ENCODE assay signal across 9 cellular contexts in the genomic region with DNA sequence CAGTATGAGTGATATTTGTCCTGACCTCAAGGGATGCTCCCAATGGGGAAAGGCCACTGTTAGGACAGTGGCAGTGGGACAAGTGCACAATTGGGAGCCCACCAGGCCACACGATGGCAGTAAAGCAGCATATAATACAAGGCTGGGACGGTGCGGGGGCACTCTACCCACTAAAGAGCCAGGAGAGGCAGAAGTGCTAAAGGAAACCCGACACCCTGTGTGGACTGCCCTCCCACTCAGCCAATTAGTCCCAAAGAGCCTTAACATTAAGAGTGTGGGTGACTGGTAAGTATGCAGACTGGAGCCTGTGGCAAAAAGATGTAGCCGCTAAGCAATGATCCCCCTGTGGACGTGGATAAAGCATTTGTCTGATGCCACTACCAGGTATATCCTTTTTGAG. TPM values are rescaled to one million over a fixed set of nuclear protein-coding genes. Genes with fewer than 3 reads are reported as not detected.
DNase-seq lines count a peak whose midpoint lies in the region; ATAC-seq and TF ChIP-seq lines count a peak whose summit lies in the region.
"Had no signal": no experiment of that assay in that cellular context is flagged by ENCODE, and none has a peak within 500 bp of the region (broad histone marks: within the 10 kb centered on the region; RNA-seq: fewer than 3 reads in every experiment).

No MANE protein-coding gene starts in this region.

- peak; percentile 69 for DNase-seq in ACHN
- DNase-seq in Kasumi-1 (lab: John Stamatoyannopoulos, UW): peak; percentile 93 to 95
- DNase-seq in activated effector memory CD4-positive, alpha-beta T cell treated with anti-CD3 and anti-CD28 coated beads, Interleukin-2, amount 50 U/mL, for 16 hours: peak; percentile 79
- peak; percentile 47 to 67 for DNase-seq in trophoblast cell
- DNase-seq in upper lobe of left lung: peak in 1 of 2 donors; percentile 91

- H3K4ac ChIP-seq in trophoblast cell (ENCODE audit: low read depth, low read length): no peak overlapping the region

- H3K4me3 ChIP-seq in gastroesophageal sphincter (no peak overlapping the region), trophoblast cell (ENCODE audit: low read depth, low read length) (no peak overlapping the region), upper lobe of left lung (peak overlapping the region in 2 of 4 donors; percentile 3 to 20)

- no peak overlapping the region for H2BK120ac ChIP-seq in trophoblast cell (ENCODE audit: insufficient read depth, low read length, poor library complexity)

- TF ChIP-seq CTCF in gastroesophageal sphincter (IDR thresholded peaks at IDR 0.05): peak in 3 of 4 experiments; percentile 41 to 64 (median 47)
- TF ChIP-seq CTCF in upper lobe of left lung (IDR thresholded peaks at IDR 0.05): peak; percentile 32 to 77 (median 56)

- no peak overlapping the region for H3K4me2 ChIP-seq in trophoblast cell (ENCODE audit: low read length)

- TF ChIP-seq EP300 in gastroesophageal sphincter (IDR thresholded peaks at IDR 0.05) (no peak), upper lobe of left lung (IDR thresholded peaks at IDR 0.05) (no peak)

- H3K9me3 ChIP-seq in gastroesophageal sphincter (no peaks in the 10 kb centered on the region), trophoblast cell (ENCODE audit: insufficient read depth, low read depth, low read length) (no peaks in the 10 kb centered on the region), upper lobe of left lung (no peaks in the 10 kb centered on the region)

- H3K79me1 ChIP-seq in trophoblast cell (ENCODE audit: low read length): no peaks in the 10 kb centered on the region

- H2AK5ac ChIP-seq in trophoblast cell (ENCODE audit: low read length): no peak overlapping the region

- H3K14ac ChIP-seq in trophoblast cell (ENCODE audit: low read length): no peak overlapping the region

- H3K27me3 ChIP-seq in gastroesophageal sphincter (no peaks in the 10 kb centered on the region), trophoblast cell (ENCODE audit: insufficient read depth, low read length) (no peaks in the 10 kb centered on the region), upper lobe of left lung (no peaks in the 10 kb centered on the region)

- H2AFZ ChIP-seq in trophoblast cell (ENCODE audit: insufficient read depth, low read length, poor library complexity): no peak overlapping the region

- peaks cover 0 to 20% (median 3%) of the 10 kb centered on the region in 3 donors for H3K4me1 ChIP-seq in gastroesophageal sphincter
- H3K4me1 ChIP-seq in trophoblast cell (ENCODE audit: control insufficient read depth in 1 of 2, insufficient read depth in 2 of 2, low read length in 2 of 2): no peaks in the 10 kb centered on the region
- peaks cover 3 to 12% (median 11%) of the 10 kb centered on the region in 4 donors for H3K4me1 ChIP-seq in upper lobe of left lung

- H3K23ac ChIP-seq in trophoblast cell (ENCODE audit: low read length): no peak overlapping the region

- H3K79me2 ChIP-seq in trophoblast cell (ENCODE audit: control insufficient read depth, insufficient read depth, low read length, poor library complexity): no peaks in the 10 kb centered on the region

- 0 to 16% methylated on average over 2 to 6 of the region's 6 CpGs for WGBS in gastroesophageal sphincter (ENCODE audit: low coverage in 1 of 2), 2 donors
- no CpG with 5 or more reads among the region's 6 CpGs for WGBS in trophoblast cell (ENCODE audit: extremely low coverage, insufficient coverage, insufficient read length)
- 19 to 31% methylated on average over 4 to 6 of the region's 6 CpGs for WGBS in upper lobe of left lung, 2 donors

- no peak overlapping the region for H3K9ac ChIP-seq in trophoblast cell (ENCODE audit: low read length)

- H4K8ac ChIP-seq in trophoblast cell (ENCODE audit: low read depth, low read length): no peak overlapping the region

- H4K91ac ChIP-seq in trophoblast cell (ENCODE audit: low read depth, low read length): no peak overlapping the region

- H3K18ac ChIP-seq in trophoblast cell (ENCODE audit: low read length): no peak overlapping the region

- H3K36me3 ChIP-seq in gastroesophageal sphincter: no peaks in the 10 kb centered on the region
- no peaks in the 10 kb centered on the region for H3K36me3 ChIP-seq in trophoblast cell (ENCODE audit: control insufficient read depth in 1 of 2, insufficient read depth in 2 of 2, low read length in 2 of 2)
- H3K36me3 ChIP-seq in upper lobe of left lung: no peaks in the 10 kb centered on the region

- TF ChIP-seq POLR2A in GM18526 (IDR thresholded peaks at IDR 0.05; ENCODE audit: extremely low read depth, insufficient read length): peak; percentile 19
- TF ChIP-seq POLR2A in Raji (IDR thresholded peaks at IDR 0.05; ENCODE audit: insufficient read depth, low read depth, low read length): peak; percentile 63
- TF ChIP-seq POLR2A in gastroesophageal sphincter (IDR thresholded peaks at IDR 0.05): no peak
- TF ChIP-seq POLR2A in upper lobe of left lung (IDR thresholded peaks at IDR 0.05): no peak

- in situ Hi-C loops in ACHN (cut with HindIII; ENCODE audit: low pct_ligation_motif_present, low pct_unique_long_range_greater_than_20kb, low sequenced_read_pairs): no loop called here

- H4K12ac ChIP-seq in trophoblast cell (ENCODE audit: low read depth, low read length): no peak overlapping the region

- no peak overlapping the region for H2BK5ac ChIP-seq in trophoblast cell (ENCODE audit: low read depth, low read length, poor library complexity)

- H3K27ac ChIP-seq in gastroesophageal sphincter: peak overlapping the region in 3 of 4 donors; percentile 22 to 56 (median 53)
- H3K27ac ChIP-seq in trophoblast cell (ENCODE audit: low read depth, low read length): no peak overlapping the region
- peak overlapping the region in 1 of 4 donors; percentile 35 for H3K27ac ChIP-seq in upper lobe of left lung

- no peak overlapping the region for H2BK12ac ChIP-seq in trophoblast cell (ENCODE audit: low read length)

- ATAC-seq in gastroesophageal sphincter (peak; percentile 84), upper lobe of left lung (ENCODE audit: low FRiP score in 2 of 2) (peak; percentile 90 to 95)

RNA-seq across cellular contexts. Expression of a gene that starts 8.2 kb away (rescaled TPM):
- 10 to 100 TPM in 1 of 4 donors, 1 to 10 TPM in 3; 5.8 to 16.2 (median 8.0) TPM for total RNA-seq in gastroesophageal sphincter
- polyA plus RNA-seq in trophoblast cell (2013): 4.0 and 4.1 TPM in 2 replicates
- total RNA-seq in upper lobe of left lung: 10 to 100 TPM; 10.5 to 69.1 (median 21.9) TPM

RNA-seq across cellular contexts. Expression of a gene that starts 9.4 kb away (rescaled TPM):
- not detected for total RNA-seq in gastroesophageal sphincter
- polyA plus RNA-seq in trophoblast cell (2013): not detected in 2 replicates
- total RNA-seq in upper lobe of left lung: 10 to 100 TPM in 1 of 6 donors, 1 to 10 TPM in 3, not detected in 2; 1.6 to 15.4 (median 2.7) TPM
- total RNA-seq: urinary bladder had no signal

RNA-seq across cellular contexts. Expression of a gene that starts 44.5 kb away (rescaled TPM):
- 1 to 10 TPM in 1 of 4 donors, under 1 TPM in 1, not detected in 2; 0.40 to 1.7 TPM for total RNA-seq in gastroesophageal sphincter
- 8.3 and 8.5 TPM in 2 replicates for polyA plus RNA-seq in trophoblast cell (2013)
- 1 to 10 TPM in 2 of 6 donors, under 1 TPM in 2, not detected in 2; 0.30 to 1.5 (median 0.93) TPM for total RNA-seq in upper lobe of left lung

Comparison
In these comparisons a context has a peak if more than half of its experiments do, and no peak if none do; other contexts are left out.
1. POLR2A ChIP-seq: peak in GM18526 (single experiment) and Raji (single experiment); none in gastroesophageal sphincter (0 of 2) and upper lobe of left lung (0 of 4).